8 cellular contexts compared by ENCODE assay signal in the genomic region with DNA sequence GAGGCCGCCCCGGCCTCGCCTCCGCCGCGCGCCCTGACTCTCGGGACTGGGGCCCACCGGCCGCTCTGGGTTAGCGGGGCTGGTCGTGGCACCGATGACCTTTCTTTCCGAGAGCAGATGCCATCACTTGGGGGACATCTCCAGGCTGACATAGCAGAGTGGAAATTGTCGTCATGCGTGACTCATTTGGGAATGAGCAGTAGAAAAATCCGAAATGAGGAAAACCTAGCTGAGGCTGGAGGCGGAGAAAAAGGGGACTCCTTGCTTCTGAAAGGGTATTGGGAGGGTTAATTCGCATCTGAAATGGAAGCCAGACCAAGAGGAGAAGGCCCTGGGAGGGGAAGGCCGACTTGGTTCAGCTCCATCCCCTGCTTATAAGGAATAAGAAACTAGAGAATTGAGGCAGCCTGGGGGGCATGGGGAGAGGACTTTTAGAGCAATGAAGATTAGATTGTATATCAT. TPM values are rescaled to one million over a fixed set of nuclear protein-coding genes. Genes with fewer than 3 reads are reported as not detected.
DNase-seq lines count a peak whose midpoint lies in the region; ATAC-seq and TF ChIP-seq lines count a peak whose summit lies in the region.

No MANE protein-coding gene starts in this region.

- H3K27me3 ChIP-seq in suprapubic skin, result peaks cover 10% of the 10 kb centered on the region

- H3K9me3 Mint-ChIP-seq in activated T-helper 2 cell treated with anti-CD3 and anti-CD28 coated beads, Interferon-gamma antibody, Interleukin-2, Interleukin-4, amounts not matched to agents 10 μg/mL and 5 μg/mL and 100 μg/mL, durations not matched to agents 14 hours and 24 hours and 36 hours, result no peaks in the 10 kb centered on the region

- no peaks in the 10 kb centered on the region for H3K9me3 ChIP-seq in suprapubic skin

- no peaks in the 10 kb centered on the region for H3K36me3 ChIP-seq in suprapubic skin

- 2% methylated on average over 7 of the region's 20 CpGs for WGBS in suprapubic skin

- H3K27ac ChIP-seq in 22Rv1 (no peak overlapping the region), suprapubic skin (no peak overlapping the region)

- ATAC-seq in GM21723 (IDR thresholded peaks at IDR 0.05; ENCODE audit: unreplicated experiment) (peak; percentile 2), HG02759 (IDR thresholded peaks at IDR 0.05; ENCODE audit: unreplicated experiment) (no peak)

- TF ChIP-seq POLR2A in suprapubic skin (IDR thresholded peaks at IDR 0.05), result no peak

- peak; percentile 19; the same call in 1 of the 2 replicates for TF ChIP-seq CTCF in 22Rv1 (IDR thresholded peaks at IDR 0.05)
- no peak for TF ChIP-seq CTCF in suprapubic skin (IDR thresholded peaks at IDR 0.05)

- H3K36me3 Mint-ChIP-seq in activated T-helper 2 cell treated with anti-CD3 and anti-CD28 coated beads, Interferon-gamma antibody, Interleukin-2, Interleukin-4, amounts not matched to agents 10 μg/mL and 5 μg/mL and 100 μg/mL, durations not matched to agents 14 hours and 24 hours and 36 hours (ENCODE audit: low read depth), result no peaks in the 10 kb centered on the region

- H3K4me1 ChIP-seq in suprapubic skin, result peaks cover 16% of the 10 kb centered on the region

- peak overlapping the region; percentile 74 for H3K4me3 Mint-ChIP-seq in activated T-helper 2 cell treated with anti-CD3 and anti-CD28 coated beads, Interferon-gamma antibody, Interleukin-2, Interleukin-4, amounts not matched to agents 10 μg/mL and 5 μg/mL and 100 μg/mL, durations not matched to agents 14 hours and 24 hours and 36 hours (ENCODE audit: low read depth)

- no peak for TF ChIP-seq EP300 in suprapubic skin (IDR thresholded peaks at IDR 0.05)

- intact Hi-C loops in activated T-helper 2 cell treated with anti-CD3 and anti-CD28 coated beads, Interferon-gamma antibody, Interleukin-2, Interleukin-4, amounts not matched to agents 10 μg/mL and 5 μg/mL and 100 μg/mL, durations not matched to agents 14 hours and 24 hours and 36 hours (cut with micrococcal nuclease), result loop anchor here (5.0 kb wide), 1 partner anchor 142 kb away; a partner anchor contains a TSS

- no peak for DNase-seq in activated T-helper 2 cell treated with anti-CD3 and anti-CD28 coated beads, Interferon-gamma antibody, Interleukin-2, Interleukin-4, amounts not matched to agents 10 μg/mL and 5 μg/mL and 100 μg/mL, durations not matched to agents 14 hours and 24 hours and 36 hours (ENCODE audit: low spot score)
- DNase-seq in iris pigment epithelial cell (ENCODE audit: low read depth) (peak; percentile 19), suprapubic skin (ENCODE audit: low spot score in 2 of 2) (no peak), GM19238 (ENCODE audit: insufficient read length, low spot score) (no peak), COLO668 (lab: John Stamatoyannopoulos, UW; ENCODE audit: unreplicated experiment) (no peak)

- peak overlapping the region; percentile 82 for H3K4me3 ChIP-seq in suprapubic skin

- no peak overlapping the region for H3K27ac Mint-ChIP-seq in activated T-helper 2 cell treated with anti-CD3 and anti-CD28 coated beads, Interferon-gamma antibody, Interleukin-2, Interleukin-4, amounts not matched to agents 10 μg/mL and 5 μg/mL and 100 μg/mL, durations not matched to agents 14 hours and 24 hours and 36 hours

- peaks cover 12% of the 10 kb centered on the region for H3K4me1 Mint-ChIP-seq in activated T-helper 2 cell treated with anti-CD3 and anti-CD28 coated beads, Interferon-gamma antibody, Interleukin-2, Interleukin-4, amounts not matched to agents 10 μg/mL and 5 μg/mL and 100 μg/mL, durations not matched to agents 14 hours and 24 hours and 36 hours (ENCODE audit: low read depth)

- H3K27me3 Mint-ChIP-seq in activated T-helper 2 cell treated with anti-CD3 and anti-CD28 coated beads, Interferon-gamma antibody, Interleukin-2, Interleukin-4, amounts not matched to agents 10 μg/mL and 5 μg/mL and 100 μg/mL, durations not matched to agents 14 hours and 24 hours and 36 hours (ENCODE audit: low read depth), result peaks cover 50% of the 10 kb centered on the region

RNA-seq across cellular contexts. Expression of a gene that starts 0.4 kb away (rescaled TPM):
- total RNA-seq in activated T-helper 2 cell treated with anti-CD3 and anti-CD28 coated beads, Interferon-gamma antibody, Interleukin-2, Interleukin-4, amounts not matched to agents 10 μg/mL and 5 μg/mL and 100 μg/mL, durations not matched to agents 14 hours and 24 hours and 36 hours, result 0.68 and 0.90 TPM in 2 replicates
- 10 to 100 TPM; 16.6 to 57.6 (median 40.4) TPM for total RNA-seq in suprapubic skin
